In genomic region chr17:74599531-74599939, GRCh38 we compare ENCODE assay signal across 17 cellular contexts. TPM values are rescaled to one million over a fixed set of nuclear protein-coding genes. Genes with fewer than 3 reads are reported as not detected.
DNase-seq lines count a peak whose midpoint lies in the region; ATAC-seq and TF ChIP-seq lines count a peak whose summit lies in the region.
"Had no signal": no experiment of that assay in that cellular context is flagged by ENCODE, and none has a peak within 500 bp of the region (broad histone marks: within the 10 kb centered on the region; RNA-seq: fewer than 3 reads in every experiment).

No MANE protein-coding gene starts in this region.

- DNase-seq in AML-193 (lab: John Stamatoyannopoulos, UW) (peak; percentile 84 to 86), KBM-7 (peak; percentile 41), T-helper 17 cell (no peak), left lobe of liver (ENCODE audit: low spot score) (no peak), COLO829 (ENCODE audit: low spot score) (no peak), MM.1S (no peak)
- no peak for DNase-seq in natural killer cell treated with Interleukin-12 subunit alpha and Interleukin-12 subunit beta and Interleukin-15 and Interleukin-18, amount 100 ng/mL, for 72 hours (ENCODE audit: low spot score)
- DNase-seq: activated CD4-positive, alpha-beta T cell treated with anti-CD3 and anti-CD28 coated beads for 4 hours; activated T-cell treated with anti-CD3 and anti-CD28 coated beads, Interleukin-2, amount 50 U/mL, for 1 hour; NCI-H2029 treated with DMSO at 0.1 percent for 48 hours; NK-92 treated with Interleukin-12 subunit alpha and Interleukin-12 subunit beta, amount 100 ng/mL, for 24 hours; stimulated activated CD4-positive, alpha-beta T cell treated with anti-CD3 and anti-CD28 coated beads, Interleukin-1b, Interleukin-23, amount 100 ng/mL, for 48 hours; T-helper 1 cell; upper lobe of left lung had no signal

- no peak for ATAC-seq in T-helper 17 cell
- ATAC-seq in left lobe of liver: peak; percentile 28
- no peak for ATAC-seq in natural killer cell treated with Interleukin-12 subunit alpha and Interleukin-12 subunit beta and Interleukin-15 and Interleukin-18, amount 100 ng/mL, for 72 hours
- no peak for ATAC-seq in GM21367 (IDR thresholded peaks at IDR 0.05; ENCODE audit: unreplicated experiment)

- peaks cover 16% of the 10 kb centered on the region for H3K4me1 Mint-ChIP-seq in T-helper 17 cell
- H3K4me1 Mint-ChIP-seq in natural killer cell treated with Interleukin-12 subunit alpha and Interleukin-12 subunit beta and Interleukin-15 and Interleukin-18, amount 100 ng/mL, for 72 hours (ENCODE audit: low read depth in 2 of 2): peaks cover 5 to 11% of the 10 kb centered on the region in 2 donors

- H3K36me3 ChIP-seq in MM.1S (replicated peaks; ENCODE audit: insufficient read depth, low read length): no peaks in the 10 kb centered on the region
- H3K36me3 ChIP-seq: upper lobe of left lung had no signal

- H4K20me1 ChIP-seq in MM.1S (ENCODE audit: insufficient read depth, low read length): no peaks in the 10 kb centered on the region

- H3K27me3 ChIP-seq in MM.1S (replicated peaks; ENCODE audit: insufficient read depth, low read length): peaks cover 85% of the 10 kb centered on the region
- H3K27me3 ChIP-seq: upper lobe of left lung had no signal

- H3K9me3 ChIP-seq in T-helper 17 cell (ENCODE audit: control insufficient read depth, low read length, poor library complexity, severe bottlenecking) (no peaks in the 10 kb centered on the region), MM.1S (replicated peaks; ENCODE audit: insufficient read depth, low read length) (no peaks in the 10 kb centered on the region)
- H3K9me3 ChIP-seq: upper lobe of left lung had no signal

- H3K36me3 Mint-ChIP-seq in T-helper 17 cell (ENCODE audit: low read depth): peaks cover 5% of the 10 kb centered on the region
- no peaks in the 10 kb centered on the region for H3K36me3 Mint-ChIP-seq in natural killer cell treated with Interleukin-12 subunit alpha and Interleukin-12 subunit beta and Interleukin-15 and Interleukin-18, amount 100 ng/mL, for 72 hours
- H3K36me3 Mint-ChIP-seq: mesothelial cell of epicardium had no signal

- no peaks in the 10 kb centered on the region for H3K79me2 ChIP-seq in MM.1S (ENCODE audit: low read length)

- no peak overlapping the region for H2AFZ ChIP-seq in MM.1S (ENCODE audit: low read length)

- H3K4me3 Mint-ChIP-seq in T-helper 17 cell: no peak overlapping the region
- no peak overlapping the region for H3K4me3 Mint-ChIP-seq in natural killer cell treated with Interleukin-12 subunit alpha and Interleukin-12 subunit beta and Interleukin-15 and Interleukin-18, amount 100 ng/mL, for 72 hours
- H3K4me3 Mint-ChIP-seq: mesothelial cell of epicardium had no signal

- H3K4me2 ChIP-seq in MM.1S (ENCODE audit: low read depth, low read length): no peak overlapping the region

- in situ Hi-C loops in KBM-7 (cut with MboI; ENCODE audit: low pct_unique_long_range_greater_than_20kb, low sequenced_read_pairs): no loop called here

- H3K9me2 ChIP-seq in MM.1S (replicated peaks; ENCODE audit: insufficient read depth, low read length): no peaks in the 10 kb centered on the region

- H3K27ac Mint-ChIP-seq in T-helper 17 cell: peak overlapping the region; percentile 82
- H3K27ac Mint-ChIP-seq in natural killer cell treated with Interleukin-12 subunit alpha and Interleukin-12 subunit beta and Interleukin-15 and Interleukin-18, amount 100 ng/mL, for 72 hours: no peak overlapping the region
- H3K27ac Mint-ChIP-seq: mesothelial cell of epicardium had no signal

- no peaks in the 10 kb centered on the region for H3F3A ChIP-seq in MM.1S (ENCODE audit: insufficient read depth, low read length)

- peaks cover 70% of the 10 kb centered on the region for H3K27me3 Mint-ChIP-seq in T-helper 17 cell
- H3K27me3 Mint-ChIP-seq in natural killer cell treated with Interleukin-12 subunit alpha and Interleukin-12 subunit beta and Interleukin-15 and Interleukin-18, amount 100 ng/mL, for 72 hours: peaks cover 31 to 33% of the 10 kb centered on the region in 2 donors

- H3K9me3 Mint-ChIP-seq in natural killer cell treated with Interleukin-12 subunit alpha and Interleukin-12 subunit beta and Interleukin-15 and Interleukin-18, amount 100 ng/mL, for 72 hours: no peaks in the 10 kb centered on the region
- H3K9me3 Mint-ChIP-seq: mesothelial cell of epicardium had no signal

- no peak for TF ChIP-seq CTCF in MM.1S (IDR thresholded peaks at IDR 0.05; ENCODE audit: low read length)

- H3K4me3 ChIP-seq in MM.1S (ENCODE audit: low read length): no peak overlapping the region
- H3K4me3 ChIP-seq: coronary artery, upper lobe of left lung had no signal

- H3K9ac ChIP-seq in MM.1S (ENCODE audit: low read length): no peak overlapping the region

- no peak overlapping the region for H3K27ac ChIP-seq in MM.1S (ENCODE audit: low read length)
- H3K27ac ChIP-seq: coronary artery, upper lobe of left lung had no signal

- peaks cover 10% of the 10 kb centered on the region; the same call in 1 of the 2 replicates for H3K4me1 ChIP-seq in MM.1S (ENCODE audit: low read length)

RNA-seq across cellular contexts. Expression of gene CD300LD, which starts 7.5 kb away (rescaled TPM):
- total RNA-seq in T-helper 17 cell: not detected
- not detected for total RNA-seq in left lobe of liver
- not detected for total RNA-seq in natural killer cell treated with Interleukin-12 subunit alpha and Interleukin-12 subunit beta and Interleukin-15 and Interleukin-18, amount 100 ng/mL, for 72 hours
- total RNA-seq: mesothelial cell of epicardium, upper lobe of left lung had no signal

RNA-seq across cellular contexts. Expression of gene CD300E, which starts 24.0 kb away (rescaled TPM):
- total RNA-seq in T-helper 17 cell: 1 to 10 TPM in 1 of 2 donors, under 1 TPM in 1; 0.81 to 5.7 TPM
- total RNA-seq in left lobe of liver: 0.08 TPM
- not detected for total RNA-seq in natural killer cell treated with Interleukin-12 subunit alpha and Interleukin-12 subunit beta and Interleukin-15 and Interleukin-18, amount 100 ng/mL, for 72 hours
- total RNA-seq: mesothelial cell of epicardium had no signal

RNA-seq across cellular contexts. Expression of gene CD300H, which starts 32.2 kb away (rescaled TPM):
- total RNA-seq in T-helper 17 cell (not detected), left lobe of liver (not detected)
- not detected for total RNA-seq in natural killer cell treated with Interleukin-12 subunit alpha and Interleukin-12 subunit beta and Interleukin-15 and Interleukin-18, amount 100 ng/mL, for 72 hours
- total RNA-seq: mesothelial cell of epicardium had no signal

RNA-seq across cellular contexts. Expression of gene CD300C, which starts 53.6 kb away (rescaled TPM):
- 1 to 10 TPM in 1 of 2 donors, under 1 TPM in 1; 0.37 to 1.2 TPM for total RNA-seq in T-helper 17 cell
- 0.50 TPM for total RNA-seq in left lobe of liver
- total RNA-seq in natural killer cell treated with Interleukin-12 subunit alpha and Interleukin-12 subunit beta and Interleukin-15 and Interleukin-18, amount 100 ng/mL, for 72 hours: 1 to 10 TPM; 1.5 to 5.8 TPM
- total RNA-seq: mesothelial cell of epicardium had no signal

Comparison
In these comparisons a context has a peak if more than half of its experiments do, and no peak if none do; other contexts are left out.
1. DNase-seq: peak in AML-193 (2 of 2) and KBM-7 (single experiment); none in T-helper 17 cell (0 of 3), left lobe of liver (single experiment), natural killer cell treated with Interleukin-12 subunit alpha and Interleukin-12 subunit beta and Interleukin-15 and Interleukin-18, amount 100 ng/mL, for 72 hours (single experiment), COLO829 (single experiment) and MM.1S (single experiment).